ENCODE assay signal across 7 cellular contexts in genomic region chr11:1877211-1878133, GRCh38. TPM values are rescaled to one million over a fixed set of nuclear protein-coding genes. Genes with fewer than 3 reads are reported as not detected.
DNase-seq lines count a peak whose midpoint lies in the region; TF ChIP-seq lines count a peak whose summit lies in the region.
"Had no signal": no experiment of that assay in that cellular context is flagged by ENCODE, and none has a peak within 500 bp of the region (broad histone marks: within the 10 kb centered on the region; RNA-seq: fewer than 3 reads in every experiment).

No MANE protein-coding gene starts in this region.

- TF ChIP-seq CTCF in Caco-2 (IDR thresholded peaks at IDR 0.05; ENCODE audit: insufficient read depth in 1 of 2, low read depth in 1 of 2, low read length in 1 of 2, severe bottlenecking in 1 of 2, unreplicated experiment in 1 of 2) (no peak), mesothelial cell of epicardium (IDR thresholded peaks at IDR 0.05; ENCODE audit: unreplicated experiment) (no peak)

- BruUV-seq in Caco-2 (replicated peaks; lab: Mats Ljungman, UMichigan) = no TSS peak

- H3K4me1 Mint-ChIP-seq in Caco-2 (ENCODE audit: low read depth, unreplicated experiment) (no peaks in the 10 kb centered on the region), mesothelial cell of epicardium (peaks cover 25% of the 10 kb centered on the region)

- H3K4me3 Mint-ChIP-seq in Caco-2 (ENCODE audit: unreplicated experiment) (no peak overlapping the region), mesothelial cell of epicardium (no peak overlapping the region)

- H3K36me3 ChIP-seq in Caco-2 (ENCODE audit: control insufficient read depth, insufficient read depth, low read length) (no peaks in the 10 kb centered on the region), adipocyte (ENCODE audit: control insufficient read depth, insufficient read depth, low read length, severe bottlenecking) (no peaks in the 10 kb centered on the region)

- H3K27me3 Mint-ChIP-seq in Caco-2 (ENCODE audit: insufficient read depth, unreplicated experiment) (no peaks in the 10 kb centered on the region), mesothelial cell of epicardium (ENCODE audit: low read depth) (no peaks in the 10 kb centered on the region)

- POLR2A ChIA-PET in Caco-2 (lab: Charles Lee) = no interaction called here

- H3K27ac Mint-ChIP-seq in Caco-2 (ENCODE audit: unreplicated experiment) (peak overlapping the region; percentile 56), mesothelial cell of epicardium (peak overlapping the region; percentile 91)

- peaks cover 11% of the 10 kb centered on the region for H3K4me1 ChIP-seq in Caco-2
- H3K4me1 ChIP-seq in adipocyte (ENCODE audit: control insufficient read depth, insufficient read depth, low read length) = peaks cover 43% of the 10 kb centered on the region

- DNase-seq in Caco-2 (peak in 1 of 2 experiments; percentile 29), adipocyte (ENCODE audit: low read depth) (peak; percentile 64), mesothelial cell of epicardium (ENCODE audit: low spot score in 2 of 2, unreplicated experiment in 2 of 2) (peak; percentile 19 to 58), NCI-H1930 (lab: John Stamatoyannopoulos, UW) (no peak), NCI-H187 treated with DMSO at 0.1 percent for 48 hours (lab: John Stamatoyannopoulos, UW) (no peak), ecto neural progenitor cell (ENCODE audit: low spot score) (no peak)

- no peaks in the 10 kb centered on the region for H3K36me3 Mint-ChIP-seq in Caco-2 (ENCODE audit: insufficient read depth, unreplicated experiment)
- no peaks in the 10 kb centered on the region for H3K36me3 Mint-ChIP-seq in mesothelial cell of epicardium

- no peaks in the 10 kb centered on the region for H3K9me3 Mint-ChIP-seq in Caco-2 (ENCODE audit: unreplicated experiment)
- no peaks in the 10 kb centered on the region for H3K9me3 Mint-ChIP-seq in mesothelial cell of epicardium

- CTCF ChIA-PET in Caco-2 (lab: Charles Lee) = interaction anchor here (0.6 to 2.8 kb wide), 9 partner anchors 29 to 566 kb away, joined by 4 to 18 read pairs (median 7); partner anchors contain the start of gene SYT8

- peak overlapping the region; percentile 59 for H3K9ac ChIP-seq in adipocyte (ENCODE audit: low read length)

- intact Hi-C loops in Caco-2 (cut with micrococcal nuclease; ENCODE audit: unreplicated experiment) = no loop called here

- H3K27me3 ChIP-seq in Caco-2 (replicated peaks; ENCODE audit: control insufficient read depth, insufficient read depth, low read length) (no peaks in the 10 kb centered on the region), adipocyte (replicated peaks; ENCODE audit: control insufficient read depth, insufficient read depth, low read length) (no peaks in the 10 kb centered on the region)

- H3K9me3 ChIP-seq in Caco-2 = no peaks in the 10 kb centered on the region
- no peaks in the 10 kb centered on the region for H3K9me3 ChIP-seq in adipocyte (ENCODE audit: control insufficient read depth, low read length)

- H3K4me3 ChIP-seq in Caco-2 (ENCODE audit: low read depth, low read length) (no peak overlapping the region), adipocyte (ENCODE audit: low read length) (no peak overlapping the region)

RNA-seq across cellular contexts. Expression of gene PRR33, which starts 14.2 kb away (rescaled TPM):
- total RNA-seq in Caco-2 (2022) = not detected in 2 replicates
- total RNA-seq in mesothelial cell of epicardium = not detected in 3 replicates
- total RNA-seq: left lobe of liver had no signal

RNA-seq across cellular contexts. Expression of gene LSP1, which starts 24.6 kb away (rescaled TPM):
- total RNA-seq in Caco-2 (2022) (1.5 TPM in 1 of 2 replicates, not detected in the other), mesothelial cell of epicardium (4.9 to 5.2 TPM (median 4.9 TPM) in 3 replicates)

RNA-seq across cellular contexts. Expression of gene TNNI2, which starts 38.7 kb away (rescaled TPM):
- total RNA-seq in Caco-2 (2022) (5.7 and 8.6 TPM in 2 replicates), mesothelial cell of epicardium (0.59 to 1.3 TPM in 2 of 3 replicates, not detected in the other)
- total RNA-seq: left lobe of liver had no signal

RNA-seq across cellular contexts. Expression of gene TNNT3, which starts 42.0 kb away (rescaled TPM):
- total RNA-seq in Caco-2 (2022) (0.88 and 2.8 TPM in 2 replicates), mesothelial cell of epicardium (15.2 to 19.0 TPM (median 18.0 TPM) in 3 replicates)
- total RNA-seq: left lobe of liver had no signal

RNA-seq across cellular contexts. Expression of gene SYT8, which starts 42.7 kb away (rescaled TPM):
- 11.3 and 14.9 TPM in 2 replicates for total RNA-seq in Caco-2 (2022)
- 1.2 to 2.1 TPM (median 1.9 TPM) in 3 replicates for total RNA-seq in mesothelial cell of epicardium

Comparison
In these comparisons a context has a peak if more than half of its experiments do, and no peak if none do; other contexts are left out.
1. DNase-seq: peak in adipocyte (single experiment) and mesothelial cell of epicardium (2 of 2); none in NCI-H1930 (0 of 2), NCI-H187 treated with DMSO at 0.1 percent for 48 hours (single experiment) and ecto neural progenitor cell (single experiment).